In the genomic region with DNA sequence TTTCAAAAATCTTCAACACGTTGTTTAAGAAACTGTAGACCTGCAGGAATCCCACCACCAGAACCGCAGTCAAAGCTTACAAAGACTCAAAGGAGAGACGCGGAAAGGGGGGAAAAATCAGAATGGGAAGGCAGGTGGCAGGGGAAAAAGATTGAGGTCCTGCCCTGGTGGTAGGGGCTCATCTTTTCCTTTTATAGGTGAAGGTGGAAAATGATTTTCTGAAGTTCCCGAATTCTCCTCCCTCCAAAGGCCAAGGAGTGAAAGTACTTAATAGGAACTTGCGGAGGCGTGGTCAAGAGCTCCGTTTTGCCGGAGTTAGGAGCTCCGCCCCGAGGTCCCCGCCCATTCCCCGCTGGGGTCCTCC, we compare ENCODE assay signal across 8 cellular contexts. TPM values are rescaled to one million over a fixed set of nuclear protein-coding genes. Genes with fewer than 3 reads are reported as not detected.
DNase-seq lines count a peak whose midpoint lies in the region; ATAC-seq, FAIRE-seq and TF ChIP-seq lines count a peak whose summit lies in the region.

No MANE protein-coding gene starts in this region.

- FAIRE-seq in frontal cortex (lab: Jason Lieb, UNC) (no peak), urothelium cell line (lab: Jason Lieb, UNC) (no peak)

- H3K27me3 Mint-ChIP-seq in activated T-helper 2 cell treated with anti-CD3 and anti-CD28 coated beads, Interferon-gamma antibody, Interleukin-2, Interleukin-4, amounts not matched to agents 10 μg/mL and 5 μg/mL and 100 μg/mL, durations not matched to agents 14 hours and 24 hours and 36 hours (ENCODE audit: low read depth) = no peaks in the 10 kb centered on the region

- TF ChIP-seq CTCF in omental fat pad (IDR thresholded peaks at IDR 0.05) = no peak

- intact Hi-C loops in activated T-helper 2 cell treated with anti-CD3 and anti-CD28 coated beads, Interferon-gamma antibody, Interleukin-2, Interleukin-4, amounts not matched to agents 10 μg/mL and 5 μg/mL and 100 μg/mL, durations not matched to agents 14 hours and 24 hours and 36 hours (cut with micrococcal nuclease) = loop anchor here (2.0 to 5.0 kb wide), 5 partner anchors 15 to 911 kb away; partner anchors contain the start of genes ADD3 and ADRA2A

- peak overlapping the region; percentile 71 for H3K27ac Mint-ChIP-seq in activated T-helper 2 cell treated with anti-CD3 and anti-CD28 coated beads, Interferon-gamma antibody, Interleukin-2, Interleukin-4, amounts not matched to agents 10 μg/mL and 5 μg/mL and 100 μg/mL, durations not matched to agents 14 hours and 24 hours and 36 hours

- peaks cover 15% of the 10 kb centered on the region for H3K36me3 Mint-ChIP-seq in activated T-helper 2 cell treated with anti-CD3 and anti-CD28 coated beads, Interferon-gamma antibody, Interleukin-2, Interleukin-4, amounts not matched to agents 10 μg/mL and 5 μg/mL and 100 μg/mL, durations not matched to agents 14 hours and 24 hours and 36 hours (ENCODE audit: low read depth)

- peak overlapping the region; percentile 92 for H3K4me3 Mint-ChIP-seq in activated T-helper 2 cell treated with anti-CD3 and anti-CD28 coated beads, Interferon-gamma antibody, Interleukin-2, Interleukin-4, amounts not matched to agents 10 μg/mL and 5 μg/mL and 100 μg/mL, durations not matched to agents 14 hours and 24 hours and 36 hours (ENCODE audit: low read depth)

- H3K4me1 Mint-ChIP-seq in activated T-helper 2 cell treated with anti-CD3 and anti-CD28 coated beads, Interferon-gamma antibody, Interleukin-2, Interleukin-4, amounts not matched to agents 10 μg/mL and 5 μg/mL and 100 μg/mL, durations not matched to agents 14 hours and 24 hours and 36 hours (ENCODE audit: low read depth) = peaks cover 36% of the 10 kb centered on the region

- ATAC-seq in omental fat pad (ENCODE audit: low FRiP score) = no peak
- no peak for ATAC-seq in GM21447 (IDR thresholded peaks at IDR 0.05; ENCODE audit: unreplicated experiment)

- no peaks in the 10 kb centered on the region for H3K9me3 Mint-ChIP-seq in activated T-helper 2 cell treated with anti-CD3 and anti-CD28 coated beads, Interferon-gamma antibody, Interleukin-2, Interleukin-4, amounts not matched to agents 10 μg/mL and 5 μg/mL and 100 μg/mL, durations not matched to agents 14 hours and 24 hours and 36 hours

- DNase-seq in NCI-H2029 (lab: John Stamatoyannopoulos, UW) (peak; percentile 41), NCI-H2029 treated with DMSO at 0.1 percent for 48 hours (lab: John Stamatoyannopoulos, UW) (no peak), NCI-H226 (peak; percentile 97), frontal cortex (ENCODE audit: low spot score in 2 of 2) (peak; percentile 60 to 66), omental fat pad (ENCODE audit: low spot score) (peak; percentile 73), urothelium cell line (ENCODE audit: low spot score) (peak; percentile 96)
- DNase-seq in activated T-helper 2 cell treated with anti-CD3 and anti-CD28 coated beads, Interferon-gamma antibody, Interleukin-2, Interleukin-4, amounts not matched to agents 10 μg/mL and 5 μg/mL and 100 μg/mL, durations not matched to agents 14 hours and 24 hours and 36 hours (ENCODE audit: low spot score) = peak; percentile 85

RNA-seq across cellular contexts. Expression of gene BBIP1, which starts 0.7 kb away (rescaled TPM):
- total RNA-seq in activated T-helper 2 cell treated with anti-CD3 and anti-CD28 coated beads, Interferon-gamma antibody, Interleukin-2, Interleukin-4, amounts not matched to agents 10 μg/mL and 5 μg/mL and 100 μg/mL, durations not matched to agents 14 hours and 24 hours and 36 hours = 31.5 and 32.7 TPM in 2 replicates
- total RNA-seq in frontal cortex = 67.3 TPM
- 10 to 100 TPM; 19.6 to 32.2 (median 21.9) TPM for total RNA-seq in omental fat pad

RNA-seq across cellular contexts. Expression of gene SHOC2, which starts 1.2 kb away (rescaled TPM):
- total RNA-seq in activated T-helper 2 cell treated with anti-CD3 and anti-CD28 coated beads, Interferon-gamma antibody, Interleukin-2, Interleukin-4, amounts not matched to agents 10 μg/mL and 5 μg/mL and 100 μg/mL, durations not matched to agents 14 hours and 24 hours and 36 hours = 36.4 and 44.3 TPM in 2 replicates
- 188 TPM for total RNA-seq in frontal cortex
- 10 to 100 TPM; 52.4 to 73.6 (median 67.6) TPM for total RNA-seq in omental fat pad

RNA-seq across cellular contexts. Expression of gene PDCD4, which starts 46.5 kb away (rescaled TPM):
- 60.4 and 67.7 TPM in 2 replicates for total RNA-seq in activated T-helper 2 cell treated with anti-CD3 and anti-CD28 coated beads, Interferon-gamma antibody, Interleukin-2, Interleukin-4, amounts not matched to agents 10 μg/mL and 5 μg/mL and 100 μg/mL, durations not matched to agents 14 hours and 24 hours and 36 hours
- total RNA-seq in frontal cortex (46.9 TPM), omental fat pad (100 to 1,000 TPM in 2 of 4 donors, 10 to 100 TPM in 2; 69.7 to 127 (median 102) TPM)
